9 cellular contexts compared by ENCODE assay signal in the genomic region with DNA sequence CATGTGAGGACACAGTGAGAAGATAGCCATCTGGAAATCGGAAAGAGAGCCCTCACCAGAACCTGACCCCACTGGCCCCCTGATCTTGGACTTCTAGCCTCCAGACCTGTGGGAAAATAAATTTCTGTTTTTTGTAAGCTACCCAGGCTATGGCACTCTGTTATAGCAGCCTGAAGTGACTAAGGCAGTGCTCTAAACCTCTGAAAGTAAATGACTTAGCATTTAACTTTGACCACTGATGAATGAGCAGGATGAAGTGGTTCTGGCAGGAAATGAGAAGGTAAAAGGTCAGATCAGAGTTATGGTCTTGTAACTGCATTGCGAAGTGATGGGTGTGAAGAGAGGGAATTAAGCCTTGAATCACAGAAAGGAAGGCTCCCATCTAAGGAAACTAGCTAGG. TPM values are rescaled to one million over a fixed set of nuclear protein-coding genes. Genes with fewer than 3 reads are reported as not detected.
A peak's percentile ranks its signal among the peaks of the same experiment; 100 is the strongest.
DNase-seq lines count a peak whose midpoint lies in the region; ATAC-seq and TF ChIP-seq lines count a peak whose summit lies in the region.
"Had no signal": no experiment of that assay in that cellular context is flagged by ENCODE, and none has a peak within 500 bp of the region (broad histone marks: within the 10 kb centered on the region; RNA-seq: fewer than 3 reads in every experiment).

No MANE protein-coding gene starts in this region.

- in situ Hi-C loops in G401 (cut with HindIII; ENCODE audit: low sequenced_read_pairs): no loop called here

- DNase-seq in EL (peak; percentile 77), MV-4-11 (lab: John Stamatoyannopoulos, UW) (peak; percentile 64), islet precursor cell (peak; percentile 58), NCI-H2196 treated with DMSO at 0.1 percent for 48 hours (lab: John Stamatoyannopoulos, UW; ENCODE audit: unreplicated experiment) (no peak), NCI-H1930 (lab: John Stamatoyannopoulos, UW) (no peak), G401 (ENCODE audit: low spot score) (no peak)
- DNase-seq: stimulated activated CD8-positive, alpha-beta memory T cell treated with anti-CD3 and anti-CD28 coated beads, Interleukin-4, amount 100 ng/mL, for 48 hours had no signal

- peak; percentile 64 for ATAC-seq in GM21786 (IDR thresholded peaks at IDR 0.05; ENCODE audit: unreplicated experiment)
- ATAC-seq in SK-N-SH treated with all-trans-retinoic acid at 6 μM for 48 hours: no peak

TF ChIP-seq in SK-N-SH treated with all-trans-retinoic acid at 6 μM for 48 hours, 23 proteins besides CTCF, POLR2A, EP300 and RAD21:
- TF ChIP-seq, protein P1, sequence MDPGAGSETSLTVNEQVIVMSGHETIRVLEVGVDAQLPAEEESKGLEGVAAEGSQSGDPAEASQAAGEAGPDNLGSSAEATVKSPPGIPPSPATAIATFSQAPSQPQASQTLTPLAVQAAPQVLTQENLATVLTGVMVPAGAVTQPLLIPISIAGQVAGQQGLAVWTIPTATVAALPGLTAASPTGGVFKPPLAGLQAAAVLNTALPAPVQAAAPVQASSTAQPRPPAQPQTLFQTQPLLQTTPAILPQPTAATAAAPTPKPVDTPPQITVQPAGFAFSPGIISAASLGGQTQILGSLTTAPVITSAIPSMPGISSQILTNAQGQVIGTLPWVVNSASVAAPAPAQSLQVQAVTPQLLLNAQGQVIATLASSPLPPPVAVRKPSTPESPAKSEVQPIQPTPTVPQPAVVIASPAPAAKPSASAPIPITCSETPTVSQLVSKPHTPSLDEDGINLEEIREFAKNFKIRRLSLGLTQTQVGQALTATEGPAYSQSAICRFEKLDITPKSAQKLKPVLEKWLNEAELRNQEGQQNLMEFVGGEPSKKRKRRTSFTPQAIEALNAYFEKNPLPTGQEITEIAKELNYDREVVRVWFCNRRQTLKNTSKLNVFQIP (CRISPR knock-in tag; IDR thresholded peaks at IDR 0.05; ENCODE audit: borderline replicate concordance, low read depth): no peak
- TF ChIP-seq ARNTL (CRISPR knock-in tag; IDR thresholded peaks at IDR 0.05; ENCODE audit: borderline replicate concordance, low read depth): no peak
- TF ChIP-seq ESRRG (CRISPR knock-in tag; IDR thresholded peaks at IDR 0.05): no peak
- TF ChIP-seq, protein P2, sequence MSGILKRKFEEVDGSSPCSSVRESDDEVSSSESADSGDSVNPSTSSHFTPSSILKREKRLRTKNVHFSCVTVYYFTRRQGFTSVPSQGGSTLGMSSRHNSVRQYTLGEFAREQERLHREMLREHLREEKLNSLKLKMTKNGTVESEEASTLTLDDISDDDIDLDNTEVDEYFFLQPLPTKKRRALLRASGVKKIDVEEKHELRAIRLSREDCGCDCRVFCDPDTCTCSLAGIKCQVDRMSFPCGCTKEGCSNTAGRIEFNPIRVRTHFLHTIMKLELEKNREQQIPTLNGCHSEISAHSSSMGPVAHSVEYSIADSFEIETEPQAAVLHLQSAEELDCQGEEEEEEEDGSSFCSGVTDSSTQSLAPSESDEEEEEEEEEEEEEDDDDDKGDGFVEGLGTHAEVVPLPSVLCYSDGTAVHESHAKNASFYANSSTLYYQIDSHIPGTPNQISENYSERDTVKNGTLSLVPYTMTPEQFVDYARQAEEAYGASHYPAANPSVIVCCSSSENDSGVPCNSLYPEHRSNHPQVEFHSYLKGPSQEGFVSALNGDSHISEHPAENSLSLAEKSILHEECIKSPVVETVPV (CRISPR knock-in tag; IDR thresholded peaks at IDR 0.05): no peak
- TF ChIP-seq ZNF565 (CRISPR knock-in tag; conservative IDR thresholded peaks at IDR 0.05; ENCODE audit: low read depth): no peak
- TF ChIP-seq ZNF8 (CRISPR knock-in tag; IDR thresholded peaks at IDR 0.05): no peak
- no peak for TF ChIP-seq OSR1 (CRISPR knock-in tag; IDR thresholded peaks at IDR 0.05)
- no peak for TF ChIP-seq PPARA (CRISPR knock-in tag; IDR thresholded peaks at IDR 0.05; ENCODE audit: borderline replicate concordance)
- no peak for TF ChIP-seq GLIS3 (CRISPR knock-in tag; IDR thresholded peaks at IDR 0.05)

RNA-seq across cellular contexts. Expression of a gene that starts 17.0 kb away (rescaled TPM):
- total RNA-seq in G401 (2014; rRNA removed; shearing (Covaris generic)): 2.5 and 7.8 TPM in 2 replicates

Comparison
In these comparisons a context has a peak if more than half of its experiments do, and no peak if none do; other contexts are left out.
1. DNase-seq: peak in EL (single experiment), MV-4-11 (single experiment) and islet precursor cell (single experiment); none in NCI-H2196 treated with DMSO at 0.1 percent for 48 hours (single experiment), NCI-H1930 (0 of 2) and G401 (single experiment).